ENCODE assay signal across 18 cellular contexts in genomic region chr1:236403905-236404696, GRCh38. TPM values are rescaled to one million over a fixed set of nuclear protein-coding genes. Genes with fewer than 3 reads are reported as not detected.
"Had no signal": no experiment of that assay in that cellular context is flagged by ENCODE, and none has a peak within 500 bp of the region (broad histone marks: within the 10 kb centered on the region; RNA-seq: fewer than 3 reads in every experiment).

No MANE protein-coding gene starts in this region.

- H3K27ac Mint-ChIP-seq: activated naive CD4-positive, alpha-beta T cell treated with anti-CD3 and anti-CD28 coated beads, Interleukin-2, amount 50 U/mL, for 72 hours; activated T-cell treated with anti-CD3 and anti-CD28 coated beads, Interleukin-2, amount 50 U/mL, for 24 hours; natural killer cell had no signal

- H3K9me3 ChIP-seq: colonic mucosa, right lobe of liver, transverse colon had no signal

- H3K4me3 Mint-ChIP-seq: activated T-cell treated with anti-CD3 and anti-CD28 coated beads, Interleukin-2, amount 50 U/mL, for 24 hours; natural killer cell had no signal

- H3K27ac ChIP-seq: colonic mucosa, right lobe of liver, transverse colon had no signal

- H3K4me1 ChIP-seq: colonic mucosa had no signal

- H3K4me2 ChIP-seq: smooth muscle cell had no signal

- H3K36me3 Mint-ChIP-seq: activated naive CD4-positive, alpha-beta T cell treated with anti-CD3 and anti-CD28 coated beads, Interleukin-2, amount 50 U/mL, for 72 hours; natural killer cell had no signal

- H3K9me3 Mint-ChIP-seq: activated naive CD4-positive, alpha-beta T cell treated with anti-CD3 and anti-CD28 coated beads, Interleukin-2, amount 50 U/mL, for 72 hours; activated T-cell treated with anti-CD3 and anti-CD28 coated beads, Interleukin-2, amount 50 U/mL, for 24 hours; natural killer cell had no signal

- DNase-seq: activated CD4-positive, CD25-positive, alpha-beta regulatory T cell treated with anti-CD3 and anti-CD28 coated beads, Interleukin-2, amount 50 U/mL, for 72 hours; activated gamma-delta T cell; activated T-cell treated with anti-CD3 and anti-CD28 coated beads, Interleukin-2, amount 50 U/mL, for 24 hours; effector CD4-positive, alpha-beta T cell; foreskin fibroblast; glutamatergic neuron; mesenchymal stem cell; natural killer cell; stimulated activated CD4-positive, alpha-beta T cell treated with anti-CD3 and anti-CD28 coated beads, Interleukin-4, amount 100 ng/mL, for 4 hours; stimulated activated CD8-positive, alpha-beta memory T cell treated with anti-CD3 and anti-CD28 coated beads, Interleukin-4, amount 100 ng/mL, for 48 hours; stimulated activated naive CD4-positive, alpha-beta T cell treated with Interleukin-2 at 50 U/mL for 16 hours; T-helper 9 cell; transverse colon had no signal

- H3K27me3 ChIP-seq: colonic mucosa, right lobe of liver, transverse colon had no signal

- ATAC-seq: activated naive CD4-positive, alpha-beta T cell treated with anti-CD3 and anti-CD28 coated beads, Interleukin-2, amount 50 U/mL, for 72 hours; natural killer cell; right lobe of liver had no signal

RNA-seq across cellular contexts. Expression of gene EDARADD, which starts 10.0 kb away (rescaled TPM):
- total RNA-seq: pulmonary artery endothelial cell had no signal
